Comparison of ENCODE assay signal across 8 cellular contexts in genomic region chr5:135560858-135561257, GRCh38.
A peak's percentile ranks its signal among the peaks of the same experiment; 100 is the strongest.
DNase-seq lines count a peak whose midpoint lies in the region; ATAC-seq and TF ChIP-seq lines count a peak whose summit lies in the region.

No MANE protein-coding gene starts in this region.

- no peak overlapping the region for H3K27ac ChIP-seq in substantia nigra (ENCODE audit: low read depth, low read length, poor library complexity, severe bottlenecking)

- peaks cover 23% of the 10 kb centered on the region for H3K4me1 Mint-ChIP-seq in nephron

- H3K9me3 Mint-ChIP-seq in nephron: no peaks in the 10 kb centered on the region

- no peak for TF ChIP-seq POLR2A in erythroblast (IDR thresholded peaks at IDR 0.05; ENCODE audit: low read length)

- H3K4me3 Mint-ChIP-seq in nephron: no peak overlapping the region

- no peak overlapping the region for H3K27ac Mint-ChIP-seq in nephron

- ATAC-seq in GM19467 (IDR thresholded peaks at IDR 0.05; ENCODE audit: unreplicated experiment): peak; percentile 95
- peak; percentile 93 for ATAC-seq in HG03565 (IDR thresholded peaks at IDR 0.05; ENCODE audit: unreplicated experiment)

- no peaks in the 10 kb centered on the region for H3K36me3 Mint-ChIP-seq in nephron (ENCODE audit: low read depth)

- DNase-seq in D341Med (ENCODE audit: low spot score): peak; percentile 87
- peak; percentile 81 for DNase-seq in NOMO-1 treated with dmso at 0.1 percent for 144 hours (lab: John Stamatoyannopoulos, UW; ENCODE audit: unreplicated experiment)
- peak; percentile 39 for DNase-seq in activated CD8-positive, alpha-beta memory T cell treated with anti-CD3 and anti-CD28 coated beads, Interleukin-2, amount 50 U/mL, for 24 hours (ENCODE audit: extremely low read depth)
- DNase-seq in erythroblast (lab: John Stamatoyannopoulos, UW): peak; percentile 64 to 76
- DNase-seq in substantia nigra (lab: John Stamatoyannopoulos, UW): peak in 45 of 49 donors; percentile 10 to 82 (median 66)

- peaks cover 60% of the 10 kb centered on the region for H3K27me3 Mint-ChIP-seq in nephron (ENCODE audit: low read depth)

- peak; percentile 88 to 91 (median 90) for TF ChIP-seq CTCF in nephron (IDR thresholded peaks at IDR 0.05; ENCODE audit: unreplicated experiment in 3 of 3)
